9 cellular contexts compared by ENCODE assay signal in genomic region chr1:26771285-26771642, GRCh38. TPM values are rescaled to one million over a fixed set of nuclear protein-coding genes. Genes with fewer than 3 reads are reported as not detected.
A peak's percentile ranks its signal among the peaks of the same experiment; 100 is the strongest.
DNase-seq lines count a peak whose midpoint lies in the region; ATAC-seq and TF ChIP-seq lines count a peak whose summit lies in the region.
"Had no signal": no experiment of that assay in that cellular context is flagged by ENCODE, and none has a peak within 500 bp of the region (broad histone marks: within the 10 kb centered on the region; RNA-seq: fewer than 3 reads in every experiment).

No MANE protein-coding gene starts in this region.

- H3K4me1 Mint-ChIP-seq in effector memory CD8-positive, alpha-beta T cell (ENCODE audit: low read depth in 2 of 2) = peaks cover 8 to 15% of the 10 kb centered on the region in 2 donors
- peaks cover 3% of the 10 kb centered on the region for H3K4me1 Mint-ChIP-seq in neural progenitor cell

- peaks cover 31% of the 10 kb centered on the region for H4K20me1 ChIP-seq in neural progenitor cell (ENCODE audit: low read depth)

- H3K27me3 ChIP-seq in neural progenitor cell = no peaks in the 10 kb centered on the region

- POLR2A ChIA-PET in GM10248 (lab: Yijun Ruan, JAX) = no interaction called here

- TF ChIP-seq CTCF in AG10803 (conservative IDR thresholded peaks at IDR 0.05; ENCODE audit: low read length) = 0 out of 2 replicates have a peak, but pooled peaks have one; percentile 1
- no peak for TF ChIP-seq CTCF in neural progenitor cell (IDR thresholded peaks at IDR 0.05)
- TF ChIP-seq CTCF in GM10248 (IDR thresholded peaks at IDR 0.05; ENCODE audit: control extremely low read depth, extremely low read depth, low read depth, missing control alignments) = no peak

- no peak overlapping the region for H2AFZ ChIP-seq in neural progenitor cell (replicated peaks)

- CTCF ChIA-PET in GM10248 (lab: Yijun Ruan, JAX) = interaction anchor here (0.7 to 2.4 kb wide), 5 partner anchors 12 to 172 kb away, joined by 3 to 9 read pairs (median 4); no protein-coding TSS in a partner anchor

- no peaks in the 10 kb centered on the region for H3F3A ChIP-seq in neural progenitor cell (ENCODE audit: low read depth)

- H3K9me3 ChIP-seq in neural progenitor cell (ENCODE audit: low read depth) = no peaks in the 10 kb centered on the region

- H3K27me3 Mint-ChIP-seq in effector memory CD8-positive, alpha-beta T cell = no peaks in the 10 kb centered on the region
- peaks cover 3% of the 10 kb centered on the region for H3K27me3 Mint-ChIP-seq in neural progenitor cell (ENCODE audit: insufficient read depth, low read depth)

- no peak overlapping the region for H3K9ac ChIP-seq in neural progenitor cell

- peaks cover 93% of the 10 kb centered on the region for H3K36me3 Mint-ChIP-seq in effector memory CD8-positive, alpha-beta T cell (ENCODE audit: insufficient read depth)
- peaks cover 77% of the 10 kb centered on the region for H3K36me3 Mint-ChIP-seq in neural progenitor cell

- H3K9me3 Mint-ChIP-seq in effector memory CD8-positive, alpha-beta T cell = no peaks in the 10 kb centered on the region
- H3K9me3 Mint-ChIP-seq in neural progenitor cell = no peaks in the 10 kb centered on the region

- DNase-seq in AG10803 (ENCODE audit: low read depth) (no peak), NCI-H82 (lab: John Stamatoyannopoulos, UW) (peak; percentile 62), neural progenitor cell (ENCODE audit: low spot score) (no peak), SHP77 treated with DMSO at 0.1 percent for 48 hours (lab: John Stamatoyannopoulos, UW) (no peak), NK-92 (lab: John Stamatoyannopoulos, UW; ENCODE audit: unreplicated experiment) (no peak), NCI-H146 (lab: John Stamatoyannopoulos, UW) (no peak), GM10248 (ENCODE audit: extremely low spot score) (no peak)
- no peak for DNase-seq in effector memory CD8-positive, alpha-beta T cell
- DNase-seq: NCI-H2171 had no signal

- H3K4me3 ChIP-seq in AG10803 (ENCODE audit: low read length) = no peak overlapping the region
- no peak overlapping the region for H3K4me3 ChIP-seq in neural progenitor cell

- peaks cover 31% of the 10 kb centered on the region for H3K36me3 ChIP-seq in neural progenitor cell

- no peak overlapping the region for H3K4me3 Mint-ChIP-seq in effector memory CD8-positive, alpha-beta T cell
- no peak overlapping the region for H3K4me3 Mint-ChIP-seq in neural progenitor cell

- H3K4me2 ChIP-seq in neural progenitor cell = no peak overlapping the region

- H3K4me1 ChIP-seq in neural progenitor cell = no peaks in the 10 kb centered on the region

- no peak overlapping the region for H3K27ac ChIP-seq in neural progenitor cell

- peak overlapping the region; percentile 85 to 89 for H3K27ac Mint-ChIP-seq in effector memory CD8-positive, alpha-beta T cell
- peak overlapping the region; percentile 34 for H3K27ac Mint-ChIP-seq in neural progenitor cell

- peaks cover 18% of the 10 kb centered on the region for H3K79me2 ChIP-seq in neural progenitor cell (ENCODE audit: low read depth)

- no peak for ATAC-seq in effector memory CD8-positive, alpha-beta T cell (replicated peaks)

RNA-seq across cellular contexts. Expression of gene PIGV, which starts 16.5 kb away (rescaled TPM):
- 19.4 and 19.7 TPM in 2 replicates for total RNA-seq in neural progenitor cell (ENCODE audit: low replicate concordance)

RNA-seq across cellular contexts. Expression of gene ZDHHC18, which starts 55.2 kb away (rescaled TPM):
- 30.4 and 52.2 TPM in 2 replicates for total RNA-seq in neural progenitor cell (ENCODE audit: low replicate concordance)
